8 cellular contexts compared by ENCODE assay signal in genomic region chr11:110525883-110526282, GRCh38.
DNase-seq lines count a peak whose midpoint lies in the region; ATAC-seq, FAIRE-seq and TF ChIP-seq lines count a peak whose summit lies in the region.

No MANE protein-coding gene starts in this region.

- no TSS peak for BruUV-seq in mammary epithelial cell (replicated peaks; lab: Mats Ljungman, UMichigan)
- no TSS peak for BruUV-seq in HepG2 (replicated peaks; lab: Mats Ljungman, UMichigan)

- no peak overlapping the region for H3K9ac ChIP-seq in mammary epithelial cell (ENCODE audit: insufficient read depth, low read length)
- no peak overlapping the region for H3K9ac ChIP-seq in HepG2 (ENCODE audit: insufficient read depth, low read depth, low read length)

- no peaks in the 10 kb centered on the region for H3K9me3 ChIP-seq in mammary epithelial cell (replicated peaks; ENCODE audit: insufficient read depth, low read length)
- no peaks in the 10 kb centered on the region for H3K9me3 ChIP-seq in upper lobe of left lung
- H3K9me3 ChIP-seq in HepG2 (ENCODE audit: low read length): peaks cover 14% of the 10 kb centered on the region

- H3K27ac ChIP-seq in mammary epithelial cell (ENCODE audit: insufficient read depth, low read depth, low read length) (peak overlapping the region; percentile 17), upper lobe of left lung (peak overlapping the region in 1 of 4 donors; percentile 9), HepG2 (ENCODE audit: extremely low read length, insufficient read depth, low read length) (no peak overlapping the region)

- no CpG with 5 or more reads among the region's 1 CpG for WGBS in mammary epithelial cell (ENCODE audit: low coverage, missing lambda C conversion rate)
- 0 to 37% methylated on average over 1 of the region's 1 CpG for WGBS in upper lobe of left lung, 2 donors
- 0% methylated on average over 1 of the region's 1 CpG for WGBS in HepG2 (ENCODE audit: low lambda C conversion rate)

- in situ Hi-C loops in mammary epithelial cell (cut with MboI; ENCODE audit: low sequenced_read_pairs in 2 of 2): no loop called here
- in situ Hi-C loops in HepG2 (cut with HindIII; ENCODE audit: extremely low pct_ligation_motif_present, low pct_unique_long_range_greater_than_20kb): no loop called here

- H3K79me2 ChIP-seq in mammary epithelial cell (ENCODE audit: insufficient read depth, low read length): no peaks in the 10 kb centered on the region
- H3K79me2 ChIP-seq in HepG2 (ENCODE audit: insufficient read depth, low read length): no peaks in the 10 kb centered on the region

- intact Hi-C loops in mammary epithelial cell (cut with micrococcal nuclease): loop anchor here (5.0 kb wide), 1 partner anchor 706 kb away; no protein-coding TSS in a partner anchor
- intact Hi-C loops in HepG2 (cut with micrococcal nuclease; ENCODE audit: unreplicated experiment): no loop called here

- TF ChIP-seq CTCF in mammary epithelial cell (conservative IDR thresholded peaks at IDR 0.05 in 1 of 2, IDR thresholded peaks at IDR 0.05 in 1 of 2; ENCODE audit: extremely low read depth in 1 of 2, insufficient read depth in 1 of 2, low read depth in 1 of 2, low read length in 2 of 2) (no peak), upper lobe of left lung (IDR thresholded peaks at IDR 0.05) (no peak), HepG2 (CRISPR knock-in tag; IDR thresholded peaks at IDR 0.05) (no peak)

- no peak overlapping the region for H3K4me2 ChIP-seq in mammary epithelial cell (ENCODE audit: insufficient read depth, low read depth, low read length)
- no peak overlapping the region for H3K4me2 ChIP-seq in HepG2 (ENCODE audit: low read depth, low read length)

- TF ChIP-seq POLR2A in upper lobe of left lung (IDR thresholded peaks at IDR 0.05): no peak
- TF ChIP-seq POLR2A in HepG2 (IDR thresholded peaks at IDR 0.05; ENCODE audit: insufficient read depth in 1 of 2, low read depth in 2 of 2, low read length in 2 of 2): no peak

- H3K36me3 ChIP-seq in mammary epithelial cell (ENCODE audit: insufficient read depth, low read length) (no peaks in the 10 kb centered on the region), upper lobe of left lung (no peaks in the 10 kb centered on the region), HepG2 (replicated peaks in 1 of 2; ENCODE audit: control insufficient read depth in 1 of 2, insufficient read depth in 2 of 2, low read length in 2 of 2) (no peaks in the 10 kb centered on the region)

- CTCF ChIA-PET in mammary epithelial cell (lab: Charles Lee; ENCODE audit: low non-redundant PET) (interaction anchor here (0.6 kb wide), 1 partner anchor 91 kb away, joined by 3 read pairs; no protein-coding TSS in a partner anchor), HepG2 (lab: Yijun Ruan, JAX; ENCODE audit: low intra/inter-chr PET ratio, low total read pairs) (no interaction called here)

- H3K27me3 ChIP-seq in mammary epithelial cell (ENCODE audit: insufficient read depth, low read length) (no peaks in the 10 kb centered on the region), upper lobe of left lung (no peaks in the 10 kb centered on the region), HepG2 (ENCODE audit: control insufficient read depth in 1 of 2, insufficient read depth in 2 of 2, low read length in 2 of 2) (no peaks in the 10 kb centered on the region; a peak in 2 of 5 replicates)

- dilution Hi-C loops in mammary epithelial cell (cut with HindIII; ENCODE audit: low sequenced_read_pairs): no loop called here

- no peak for TF ChIP-seq EP300 in upper lobe of left lung (IDR thresholded peaks at IDR 0.05)
- TF ChIP-seq EP300 in HepG2 (IDR thresholded peaks at IDR 0.05; ENCODE audit: low read depth in 2 of 2, low read length in 2 of 2): no peak
- no peak for TF ChIP-seq EP300 in HepG2 (CRISPR knock-in tag; IDR thresholded peaks at IDR 0.05; ENCODE audit: borderline replicate concordance)

- H3K4me3 ChIP-seq in mammary epithelial cell (replicated peaks in 1 of 3; ENCODE audit: insufficient read depth in 1 of 3, low read depth in 2 of 3, low read length in 3 of 3): no peak overlapping the region
- no peak overlapping the region for H3K4me3 ChIP-seq in upper lobe of left lung
- H3K4me3 ChIP-seq in HepG2 (replicated peaks in 1 of 3; ENCODE audit: insufficient read depth in 1 of 3, low read depth in 2 of 3, low read length in 3 of 3): no peak overlapping the region

- DNase-seq in NCI-H2196 (lab: John Stamatoyannopoulos, UW; ENCODE audit: unreplicated experiment): peak; percentile 41
- no peak for DNase-seq in NCI-H2196 treated with DMSO at 0.1 percent for 48 hours (lab: John Stamatoyannopoulos, UW; ENCODE audit: unreplicated experiment)
- peak; percentile 97 for DNase-seq in mammary epithelial cell
- peak in 1 of 2 donors; percentile 66 for DNase-seq in upper lobe of left lung
- no peak for DNase-seq in HepG2 (ENCODE audit: low spot score)
- DNase-seq in activated CD4-positive, CD25-positive, alpha-beta regulatory T cell treated with anti-CD3 and anti-CD28 coated beads, Interleukin-2, amount 50 U/mL, for 72 hours: no peak

- POLR2A ChIA-PET in HepG2 (lab: Yijun Ruan, JAX): no interaction called here

- H2AFZ ChIP-seq in mammary epithelial cell (ENCODE audit: low read depth, low read length) (no peak overlapping the region), HepG2 (ENCODE audit: low read length) (no peak overlapping the region)

- no peak for TF ChIP-seq RAD21 in HepG2 (CRISPR knock-in tag; IDR thresholded peaks at IDR 0.05)

- H3K4me1 ChIP-seq in mammary epithelial cell (ENCODE audit: insufficient read depth, low read length) (peaks cover 17% of the 10 kb centered on the region), upper lobe of left lung (peaks cover 0 to 10% (median 7%) of the 10 kb centered on the region in 4 donors), HepG2 (ENCODE audit: insufficient read depth, low read length) (no peaks in the 10 kb centered on the region)

- FAIRE-seq in HepG2 (lab: Jason Lieb, UNC): no peak

- H4K20me1 ChIP-seq in mammary epithelial cell (ENCODE audit: insufficient read depth, low read length): no peaks in the 10 kb centered on the region
- H4K20me1 ChIP-seq in HepG2 (ENCODE audit: insufficient read depth, low read length): no peaks in the 10 kb centered on the region

- ATAC-seq in HG03520 (IDR thresholded peaks at IDR 0.05; ENCODE audit: unreplicated experiment): peak; percentile 64
- peak; percentile 64 to 91 for ATAC-seq in upper lobe of left lung (ENCODE audit: low FRiP score in 2 of 2)
- no peak for ATAC-seq in HepG2
- no peak for ATAC-seq in HG02870 (IDR thresholded peaks at IDR 0.05; ENCODE audit: unreplicated experiment)

TF ChIP-seq in HepG2, 621 proteins besides CTCF, POLR2A, EP300 and RAD21 (continues in another document):
- TF ChIP-seq ZNF335 (CRISPR knock-in tag; IDR thresholded peaks at IDR 0.05) (no peak), ATF3 (CRISPR knock-in tag; IDR thresholded peaks at IDR 0.05) (no peak), HOXA9 (CRISPR knock-in tag; IDR thresholded peaks at IDR 0.05; ENCODE audit: borderline replicate concordance) (no peak), ZNF18 (CRISPR knock-in tag; IDR thresholded peaks at IDR 0.05; ENCODE audit: insufficient replicate concordance) (no peak), FOXP1 (IDR thresholded peaks at IDR 0.05) (no peak), FOXP1 (CRISPR knock-in tag; IDR thresholded peaks at IDR 0.05) (no peak), ZNF20 (CRISPR knock-in tag; IDR thresholded peaks at IDR 0.05) (no peak), MYNN (CRISPR knock-in tag; IDR thresholded peaks at IDR 0.05; ENCODE audit: low read depth) (no peak), ETS1 (CRISPR knock-in tag; IDR thresholded peaks at IDR 0.05) (no peak), GLI4 (CRISPR knock-in tag; IDR thresholded peaks at IDR 0.05; ENCODE audit: borderline replicate concordance) (no peak), CBX5 (CRISPR knock-in tag; IDR thresholded peaks at IDR 0.05; ENCODE audit: borderline replicate concordance) (no peak), GMEB2 (CRISPR knock-in tag; IDR thresholded peaks at IDR 0.05; ENCODE audit: low read depth) (no peak), ZNF558 (CRISPR knock-in tag; IDR thresholded peaks at IDR 0.05; ENCODE audit: borderline replicate concordance) (no peak), ZNF530 (CRISPR knock-in tag; IDR thresholded peaks at IDR 0.05; ENCODE audit: low read depth) (no peak)

Comparison
In these comparisons a context has a peak if more than half of its experiments do, and no peak if none do; other contexts are left out.
1. DNase-seq: peak in NCI-H2196 (single experiment) and mammary epithelial cell (single experiment); none in NCI-H2196 treated with DMSO at 0.1 percent for 48 hours (single experiment), HepG2 (single experiment) and activated CD4-positive, CD25-positive, alpha-beta regulatory T cell treated with anti-CD3 and anti-CD28 coated beads, Interleukin-2, amount 50 U/mL, for 72 hours (single experiment).
2. ATAC-seq: peak in HG03520 (single experiment) and upper lobe of left lung (2 of 2); none in HepG2 (single experiment) and HG02870 (single experiment).